ENCODE assay signal across 1 cellular context in genomic region chr1:90591970-90592356, GRCh38.
TF ChIP-seq lines count a peak whose summit lies in the region.

No MANE protein-coding gene starts in this region.

TF ChIP-seq in WTC11, 78 proteins besides CTCF, POLR2A, EP300 and RAD21 (continued from another document):
- TF ChIP-seq ZNF671 (CRISPR knock-in tag; IDR thresholded peaks at IDR 0.05), result no peak
- TF ChIP-seq E2F1 (CRISPR knock-in tag; IDR thresholded peaks at IDR 0.05), result no peak
- TF ChIP-seq ESRRA (CRISPR knock-in tag; IDR thresholded peaks at IDR 0.05; ENCODE audit: borderline replicate concordance), result no peak
- TF ChIP-seq FOXJ3 (CRISPR knock-in tag; IDR thresholded peaks at IDR 0.05; ENCODE audit: borderline replicate concordance), result no peak
TF ChIP-seq in WTC11: peak in this region for 0.
